In the genomic region with DNA sequence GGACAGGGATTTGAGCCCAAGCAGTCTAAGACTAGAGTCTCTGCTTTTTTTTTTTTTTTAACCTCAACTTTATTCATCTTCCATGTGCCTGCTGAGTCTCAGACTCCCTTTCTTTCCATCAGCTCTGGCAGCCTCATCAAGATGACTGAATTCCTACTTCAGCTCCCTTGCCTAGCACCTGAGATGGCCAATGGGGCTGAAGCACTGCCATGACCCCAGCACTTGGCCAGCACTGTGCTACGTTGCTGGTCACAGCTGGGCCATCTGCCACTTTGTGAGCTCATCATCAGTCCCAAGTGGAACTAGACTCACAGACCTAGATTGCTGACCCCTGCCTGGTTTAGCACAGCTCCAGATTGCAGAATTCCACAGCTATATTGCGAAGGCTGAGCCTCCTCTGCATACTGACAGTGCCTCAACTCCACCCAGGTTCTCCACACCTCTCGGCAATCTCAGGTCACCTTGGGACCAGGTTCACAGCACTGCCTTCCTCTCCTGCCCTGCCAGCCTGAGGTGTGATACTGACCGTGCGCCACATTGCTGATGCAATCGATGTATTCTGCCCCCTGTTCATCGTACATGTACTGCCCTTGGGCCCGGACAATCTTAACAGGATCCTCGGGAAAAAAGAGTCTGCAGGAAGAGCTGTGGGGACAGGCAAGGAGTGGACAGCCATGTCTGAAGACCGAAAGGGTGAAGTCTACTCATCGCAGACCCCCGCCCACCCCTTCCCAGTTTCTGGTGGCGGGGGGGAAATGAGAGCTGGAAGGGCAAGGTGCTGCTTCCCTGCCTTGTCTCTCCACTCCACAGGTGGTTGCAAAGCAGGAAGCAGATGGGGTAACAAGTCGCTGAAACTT, we compare ENCODE assay signal across 1 cellular context.
TF ChIP-seq lines count a peak whose summit lies in the region.

No MANE protein-coding gene starts in this region.

TF ChIP-seq in SK-N-SH, 30 proteins besides CTCF, POLR2A, EP300 and RAD21 (continued from another document):
- TF ChIP-seq, protein P1, sequence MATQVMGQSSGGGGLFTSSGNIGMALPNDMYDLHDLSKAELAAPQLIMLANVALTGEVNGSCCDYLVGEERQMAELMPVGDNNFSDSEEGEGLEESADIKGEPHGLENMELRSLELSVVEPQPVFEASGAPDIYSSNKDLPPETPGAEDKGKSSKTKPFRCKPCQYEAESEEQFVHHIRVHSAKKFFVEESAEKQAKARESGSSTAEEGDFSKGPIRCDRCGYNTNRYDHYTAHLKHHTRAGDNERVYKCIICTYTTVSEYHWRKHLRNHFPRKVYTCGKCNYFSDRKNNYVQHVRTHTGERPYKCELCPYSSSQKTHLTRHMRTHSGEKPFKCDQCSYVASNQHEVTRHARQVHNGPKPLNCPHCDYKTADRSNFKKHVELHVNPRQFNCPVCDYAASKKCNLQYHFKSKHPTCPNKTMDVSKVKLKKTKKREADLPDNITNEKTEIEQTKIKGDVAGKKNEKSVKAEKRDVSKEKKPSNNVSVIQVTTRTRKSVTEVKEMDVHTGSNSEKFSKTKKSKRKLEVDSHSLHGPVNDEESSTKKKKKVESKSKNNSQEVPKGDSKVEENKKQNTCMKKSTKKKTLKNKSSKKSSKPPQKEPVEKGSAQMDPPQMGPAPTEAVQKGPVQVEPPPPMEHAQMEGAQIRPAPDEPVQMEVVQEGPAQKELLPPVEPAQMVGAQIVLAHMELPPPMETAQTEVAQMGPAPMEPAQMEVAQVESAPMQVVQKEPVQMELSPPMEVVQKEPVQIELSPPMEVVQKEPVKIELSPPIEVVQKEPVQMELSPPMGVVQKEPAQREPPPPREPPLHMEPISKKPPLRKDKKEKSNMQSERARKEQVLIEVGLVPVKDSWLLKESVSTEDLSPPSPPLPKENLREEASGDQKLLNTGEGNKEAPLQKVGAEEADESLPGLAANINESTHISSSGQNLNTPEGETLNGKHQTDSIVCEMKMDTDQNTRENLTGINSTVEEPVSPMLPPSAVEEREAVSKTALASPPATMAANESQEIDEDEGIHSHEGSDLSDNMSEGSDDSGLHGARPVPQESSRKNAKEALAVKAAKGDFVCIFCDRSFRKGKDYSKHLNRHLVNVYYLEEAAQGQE (IDR thresholded peaks at IDR 0.05; ENCODE audit: low read depth, low read length), result no peak
- TF ChIP-seq NFIC (IDR thresholded peaks at IDR 0.05; ENCODE audit: borderline replicate concordance) (no peak), GATA2 (CRISPR knock-in tag; IDR thresholded peaks at IDR 0.05) (no peak), RXRA (IDR thresholded peaks at IDR 0.05; ENCODE audit: borderline replicate concordance, low read depth) (no peak), RFX5 (IDR thresholded peaks at IDR 0.05; ENCODE audit: low read length) (no peak)
